In genomic region chr17:56833812-56834379, GRCh38 we compare ENCODE assay signal across 1 cellular context.
TF ChIP-seq lines count a peak whose summit lies in the region.

C17orf67 (minus strand) TSS chr17:56833920; CDS start chr17:56815810, 18,110 bp downstream.
DGKE (plus strand) TSS chr17:56834151; CDS start chr17:56834796, 645 bp downstream.

TF ChIP-seq in HCT116, 20 proteins besides CTCF, POLR2A, EP300 and RAD21 (continued from another document):
- TF ChIP-seq REST (IDR thresholded peaks at IDR 0.05; ENCODE audit: low read depth): no peak
- TF ChIP-seq YY1 (IDR thresholded peaks at IDR 0.05; ENCODE audit: extremely low read depth, insufficient replicate concordance, low read depth, low read length): no peak
- TF ChIP-seq CEBPB (IDR thresholded peaks at IDR 0.05; ENCODE audit: low read depth): no peak
- TF ChIP-seq POLR2AphosphoS5 (IDR thresholded peaks at IDR 0.05; ENCODE audit: low read depth, low read length): peak; percentile 13
- peak; percentile 91 for TF ChIP-seq MAX (IDR thresholded peaks at IDR 0.05)
- TF ChIP-seq SP1 (IDR thresholded peaks at IDR 0.05; ENCODE audit: low read depth): 0 out of 2 replicates have a peak, but pooled peaks have one; percentile 16
- TF ChIP-seq JUND (IDR thresholded peaks at IDR 0.05): no peak
- TF ChIP-seq FOSL1 (IDR thresholded peaks at IDR 0.05; ENCODE audit: low read depth): no peak
- no peak for TF ChIP-seq TCF7L2 (IDR thresholded peaks at IDR 0.05; ENCODE audit: borderline replicate concordance, extremely low read depth, insufficient read depth, insufficient read length)
- TF ChIP-seq ZBTB33 (IDR thresholded peaks at IDR 0.05; ENCODE audit: extremely low read depth, insufficient replicate concordance, low read length): no peak
TF ChIP-seq in HCT116: peak in this region for 4.
